ENCODE assay signal across 8 cellular contexts in genomic region chr6:130381459-130382380, GRCh38. TPM values are rescaled to one million over a fixed set of nuclear protein-coding genes. Genes with fewer than 3 reads are reported as not detected.
A peak's percentile ranks its signal among the peaks of the same experiment; 100 is the strongest.
DNase-seq lines count a peak whose midpoint lies in the region; ATAC-seq and TF ChIP-seq lines count a peak whose summit lies in the region.
"Had no signal": no experiment of that assay in that cellular context is flagged by ENCODE, and none has a peak within 500 bp of the region (broad histone marks: within the 10 kb centered on the region; RNA-seq: fewer than 3 reads in every experiment).

No MANE protein-coding gene starts in this region.

- H3K27me3 Mint-ChIP-seq in neural crest cell (ENCODE audit: low read depth): peaks cover 3% of the 10 kb centered on the region
- peaks cover 2% of the 10 kb centered on the region for H3K27me3 Mint-ChIP-seq in endothelial cell (ENCODE audit: unreplicated experiment)

- H3K27ac Mint-ChIP-seq in neural crest cell (ENCODE audit: unreplicated experiment) (peak overlapping the region; percentile 82), endothelial cell (ENCODE audit: unreplicated experiment) (no peak overlapping the region)

- H3K4me1 Mint-ChIP-seq in neural crest cell (no peaks in the 10 kb centered on the region), endothelial cell (ENCODE audit: unreplicated experiment) (peaks cover 4% of the 10 kb centered on the region)

- H3K9me3 Mint-ChIP-seq in neural crest cell: no peaks in the 10 kb centered on the region
- H3K9me3 Mint-ChIP-seq in endothelial cell (ENCODE audit: unreplicated experiment): no peaks in the 10 kb centered on the region

- intact Hi-C loops in posterior cingulate gyrus (cut with DNase I): no loop called here

- no peak overlapping the region for H3K4me3 Mint-ChIP-seq in neural crest cell
- H3K4me3 Mint-ChIP-seq in endothelial cell (ENCODE audit: unreplicated experiment): no peak overlapping the region

- ATAC-seq in GM18907 (IDR thresholded peaks at IDR 0.05; ENCODE audit: unreplicated experiment): peak; percentile 89
- peak; percentile 73 for ATAC-seq in HG02870 (IDR thresholded peaks at IDR 0.05; ENCODE audit: unreplicated experiment)
- ATAC-seq: gastrocnemius medialis had no signal

- TF ChIP-seq CTCF in neural crest cell (conservative IDR thresholded peaks at IDR 0.05): no peak
- no peak for TF ChIP-seq CTCF in endothelial cell (IDR thresholded peaks at IDR 0.05; ENCODE audit: unreplicated experiment)

- no peaks in the 10 kb centered on the region for H3K36me3 Mint-ChIP-seq in neural crest cell (ENCODE audit: low read depth)
- no peaks in the 10 kb centered on the region for H3K36me3 Mint-ChIP-seq in endothelial cell (ENCODE audit: low read depth, unreplicated experiment)

- DNase-seq in T-helper 9 cell (peak; percentile 11), neural crest cell (ENCODE audit: low read depth, low spot score) (no peak), endothelial cell (ENCODE audit: low spot score) (no peak), posterior cingulate gyrus (no peak), NCI-H526 (lab: John Stamatoyannopoulos, UW) (no peak)
- DNase-seq: gastrocnemius medialis had no signal

RNA-seq across cellular contexts. Expression of gene TMEM200A, which starts 15.9 kb away (rescaled TPM):
- total RNA-seq in neural crest cell (2.9 and 3.2 TPM in 2 replicates), endothelial cell (ENCODE audit: unreplicated experiment) (3.5 TPM)
